19 cellular contexts compared by ENCODE assay signal in genomic region chr6:7833753-7834075, GRCh38.
"Had no signal": no experiment of that assay in that cellular context is flagged by ENCODE, and none has a peak within 500 bp of the region (broad histone marks: within the 10 kb centered on the region; RNA-seq: fewer than 3 reads in every experiment).

No MANE protein-coding gene starts in this region.

- H3K9me3 Mint-ChIP-seq: central memory CD8-positive, alpha-beta T cell; nephron had no signal

- H3K9me3 ChIP-seq: heart right ventricle, left ventricle myocardium inferior, sigmoid colon, testis, tibial nerve, upper lobe of right lung had no signal

- H3K4me1 ChIP-seq: heart right ventricle, left ventricle myocardium inferior, testis, tibial nerve, upper lobe of right lung had no signal

- H3K36me3 ChIP-seq: heart right ventricle, left ventricle myocardium inferior, sigmoid colon, tibial nerve, upper lobe of right lung had no signal

- ATAC-seq: stimulated activated naive B cell treated with anti-CD40 and anti-IgM and Interleukin-4, amounts not matched to agents 10 μg/mL and 1 μg/mL and 100 μg/mL, for 72 hours; stimulated activated naive CD8-positive, alpha-beta T cell treated with anti-CD3 and anti-CD28 coated beads, Interleukin-15, amount 100 ng/mL, for 72 hours; upper lobe of right lung had no signal

- H3K4me3 Mint-ChIP-seq: central memory CD8-positive, alpha-beta T cell; naive B cell; nephron; stimulated activated naive B cell treated with anti-CD40 and anti-IgM and Interleukin-4, amounts not matched to agents 10 μg/mL and 1 μg/mL and 100 μg/mL, for 72 hours; stimulated activated naive CD8-positive, alpha-beta T cell treated with anti-CD3 and anti-CD28 coated beads, Interleukin-15, amount 100 ng/mL, for 72 hours had no signal

- H3K27ac Mint-ChIP-seq: naive B cell; nephron; stimulated activated naive B cell treated with anti-CD40 and anti-IgM and Interleukin-4, amounts not matched to agents 10 μg/mL and 1 μg/mL and 100 μg/mL, for 72 hours; stimulated activated naive CD8-positive, alpha-beta T cell treated with anti-CD3 and anti-CD28 coated beads, Interleukin-15, amount 100 ng/mL, for 72 hours had no signal

- H3K27ac ChIP-seq: left ventricle myocardium inferior, sigmoid colon, skin epidermis, testis, tibial nerve, upper lobe of right lung had no signal

- H3K4me3 ChIP-seq: heart right ventricle, left ventricle myocardium inferior, lung, sigmoid colon, skin epidermis, testis, tibial nerve, upper lobe of right lung had no signal

- H3K4me1 Mint-ChIP-seq: central memory CD8-positive, alpha-beta T cell; naive B cell; stimulated activated naive B cell treated with anti-CD40 and anti-IgM and Interleukin-4, amounts not matched to agents 10 μg/mL and 1 μg/mL and 100 μg/mL, for 72 hours; stimulated activated naive CD8-positive, alpha-beta T cell treated with anti-CD3 and anti-CD28 coated beads, Interleukin-15, amount 100 ng/mL, for 72 hours had no signal

- H3K27me3 ChIP-seq: sigmoid colon, testis, tibial nerve, upper lobe of right lung had no signal

- DNase-seq: effector memory CD4-positive, alpha-beta T cell; heart right ventricle; islet precursor cell; left ventricle myocardium inferior; mesenchymal stem cell; midbrain; naive B cell; sigmoid colon; stimulated activated CD4-positive, alpha-beta T cell treated with anti-CD3 and anti-CD28 coated beads, Interleukin-2, amount 100 ng/mL, for 24 hours; stimulated activated CD4-positive, alpha-beta T cell treated with anti-CD3 and anti-CD28 coated beads, Interleukin-4, amount 100 ng/mL, for 4 hours; stimulated activated naive B cell treated with anti-CD40 and anti-IgM and Interleukin-4, amounts not matched to agents 10 μg/mL and 1 μg/mL and 100 μg/mL, for 72 hours; stimulated activated naive CD8-positive, alpha-beta T cell treated with anti-CD3 and anti-CD28 coated beads, Interleukin-15, amount 100 ng/mL, for 72 hours; testis; upper lobe of right lung had no signal
